ENCODE assay signal across 1 cellular context in genomic region chr11:9070740-9071476, GRCh38.
TF ChIP-seq lines count a peak whose summit lies in the region.

No MANE protein-coding gene starts in this region.

TF ChIP-seq in GM12878, 131 proteins besides CTCF, POLR2A, EP300 and RAD21 (continued from another document):
- TF ChIP-seq RELB (IDR thresholded peaks at IDR 0.05; ENCODE audit: low read depth) (no peak), ATF3 (IDR thresholded peaks at IDR 0.05; ENCODE audit: borderline replicate concordance, extremely low read depth, low read depth, low read length) (no peak), TARDBP (IDR thresholded peaks at IDR 0.05; ENCODE audit: borderline replicate concordance) (no peak), YY1 (IDR thresholded peaks at IDR 0.05; ENCODE audit: low read depth, low read length) (no peak), PRDM15 (CRISPR knock-in tag; IDR thresholded peaks at IDR 0.05) (no peak), NFYA (IDR thresholded peaks at IDR 0.05; ENCODE audit: borderline replicate concordance, low read depth, low read length) (no peak)
